Comparison of ENCODE assay signal across 29 cellular contexts in genomic region chr4:35548921-35549320, GRCh38.
"Had no signal": no experiment of that assay in that cellular context is flagged by ENCODE, and none has a peak within 500 bp of the region (broad histone marks: within the 10 kb centered on the region; RNA-seq: fewer than 3 reads in every experiment).

No MANE protein-coding gene starts in this region.

- H3K4me1 ChIP-seq: ascending aorta, body of pancreas, SJSA1 had no signal

- H3K27ac Mint-ChIP-seq: activated CD4-positive, alpha-beta memory T cell treated with anti-CD3 and anti-CD28 coated beads for 36 hours; activated CD4-positive, alpha-beta T cell treated with anti-CD3 and anti-CD28 coated beads, Interleukin-2, amount 10 ng/mL, durations not matched to agents 24 days and 14 days; activated naive CD4-positive, alpha-beta T cell treated with anti-CD3 and anti-CD28 coated beads, Interleukin-2, amount 50 U/mL, for 72 hours; activated naive CD8-positive, alpha-beta T cell treated with anti-CD3 and anti-CD28 coated beads, Interleukin-2, amount 50 U/mL, for 24 hours; T-helper 1 cell treated with Interleukin-12 subunit alpha and Interleukin-12 subunit beta and Interleukin-4 antibody, amounts not matched to agents 30 μg/mL and 1 μg/mL, for 36 hours; WTC11 had no signal

- H3K27me3 Mint-ChIP-seq: activated CD4-positive, alpha-beta memory T cell treated with anti-CD3 and anti-CD28 coated beads for 36 hours; activated CD4-positive, alpha-beta T cell treated with anti-CD3 and anti-CD28 coated beads, Interleukin-2, amount 10 ng/mL, durations not matched to agents 24 days and 14 days; activated naive CD8-positive, alpha-beta T cell treated with anti-CD3 and anti-CD28 coated beads, Interleukin-2, amount 50 U/mL, for 24 hours; central memory CD8-positive, alpha-beta T cell had no signal

- ATAC-seq: activated naive CD4-positive, alpha-beta T cell treated with anti-CD3 and anti-CD28 coated beads, Interleukin-2, amount 50 U/mL, for 72 hours; activated naive CD8-positive, alpha-beta T cell treated with anti-CD3 and anti-CD28 coated beads, Interleukin-2, amount 50 U/mL, for 24 hours; activated T-cell treated with anti-CD3 and anti-CD28 coated beads, Interleukin-2, amount 50 U/mL, for 4 hours; body of pancreas; K562; Right ventricle myocardium inferior; WTC11 had no signal

- H3K36me3 ChIP-seq: ascending aorta, SJSA1 had no signal

- H3K4me1 Mint-ChIP-seq: activated CD4-positive, alpha-beta T cell treated with anti-CD3 and anti-CD28 coated beads, Interleukin-2, amount 10 ng/mL, durations not matched to agents 24 days and 14 days; activated naive CD8-positive, alpha-beta T cell treated with anti-CD3 and anti-CD28 coated beads, Interleukin-2, amount 50 U/mL, for 24 hours; central memory CD8-positive, alpha-beta T cell had no signal

- H3K27me3 ChIP-seq: ascending aorta, body of pancreas, SJSA1 had no signal

- H3K4me3 Mint-ChIP-seq: activated CD4-positive, alpha-beta memory T cell treated with anti-CD3 and anti-CD28 coated beads for 36 hours; activated CD4-positive, alpha-beta T cell treated with anti-CD3 and anti-CD28 coated beads, Interleukin-2, amount 10 ng/mL, durations not matched to agents 24 days and 14 days; activated naive CD8-positive, alpha-beta T cell treated with anti-CD3 and anti-CD28 coated beads, Interleukin-2, amount 50 U/mL, for 24 hours; activated T-cell treated with anti-CD3 and anti-CD28 coated beads, Interleukin-2, amount 50 U/mL, for 4 hours; central memory CD8-positive, alpha-beta T cell; T-helper 1 cell treated with Interleukin-12 subunit alpha and Interleukin-12 subunit beta and Interleukin-4 antibody, amounts not matched to agents 30 μg/mL and 1 μg/mL, for 36 hours; WTC11 had no signal

- DNase-seq: activated CD4-positive, alpha-beta memory T cell treated with anti-CD3 and anti-CD28 coated beads for 36 hours; activated CD4-positive, alpha-beta T cell treated with anti-CD3 and anti-CD28 coated beads for 1 hour; activated CD4-positive, alpha-beta T cell treated with anti-CD3 and anti-CD28 coated beads, Interleukin-2, amount 10 ng/mL, durations not matched to agents 24 days and 14 days; activated CD8-positive, alpha-beta memory T cell treated with anti-CD3 and anti-CD28 coated beads for 24 hours; activated effector memory CD4-positive, alpha-beta T cell treated with anti-CD3 and anti-CD28 coated beads, Interleukin-2, amount 50 U/mL, for 16 hours; activated naive CD4-positive, alpha-beta T cell treated with Interleukin-2 at 50 U/mL for 16 hours; activated naive CD8-positive, alpha-beta T cell treated with anti-CD3 and anti-CD28 coated beads, Interleukin-2, amount 50 U/mL, for 24 hours; activated T-cell treated with anti-CD3 and anti-CD28 coated beads, Interleukin-2, amount 50 U/mL, for 4 hours; amniotic stem cell; body of pancreas; cortex of kidney; Kasumi-1; NCI-H1105 treated with DMSO at 0.1 percent for 48 hours; NCI-H146; NCI-H187 treated with DMSO at 0.1 percent for 48 hours; NCI-H2081 treated with DMSO at 0.1 percent for 48 hours; NCI-H2171; NCI-H226; NCI-H526 treated with DMSO at 0.1 percent for 48 hours; NCI-H82; NK-92 treated with Interleukin-12 subunit alpha and Interleukin-12 subunit beta, amount 100 ng/mL, for 24 hours had no signal

- H3K36me3 Mint-ChIP-seq: activated CD4-positive, alpha-beta memory T cell treated with anti-CD3 and anti-CD28 coated beads for 36 hours; activated naive CD4-positive, alpha-beta T cell treated with anti-CD3 and anti-CD28 coated beads, Interleukin-2, amount 50 U/mL, for 72 hours; WTC11 had no signal

- H3K9me3 Mint-ChIP-seq: activated CD4-positive, alpha-beta memory T cell treated with anti-CD3 and anti-CD28 coated beads for 36 hours; activated CD4-positive, alpha-beta T cell treated with anti-CD3 and anti-CD28 coated beads, Interleukin-2, amount 10 ng/mL, durations not matched to agents 24 days and 14 days; T-helper 1 cell treated with Interleukin-12 subunit alpha and Interleukin-12 subunit beta and Interleukin-4 antibody, amounts not matched to agents 30 μg/mL and 1 μg/mL, for 36 hours had no signal

- H3K27ac ChIP-seq: ascending aorta, body of pancreas, SJSA1 had no signal

- H3K4me3 ChIP-seq: ascending aorta, body of pancreas, K562, SJSA1 had no signal

- H3K9me3 ChIP-seq: ascending aorta, body of pancreas, SJSA1 had no signal
